8 cellular contexts compared by ENCODE assay signal in genomic region chrX:23667239-23668177, GRCh38. TPM values are rescaled to one million over a fixed set of nuclear protein-coding genes. Genes with fewer than 3 reads are reported as not detected.
DNase-seq lines count a peak whose midpoint lies in the region; ATAC-seq lines count a peak whose summit lies in the region.

Gene PRDX4, plus strand, starts transcription at chrX:23667493. Its CDS starts 78 bp downstream, at chrX:23667571.

- DNase-seq in DMS79 treated with DMSO at 0.1 percent for 48 hours (lab: John Stamatoyannopoulos, UW) = peak; percentile 5
- peak; percentile 93 for DNase-seq in RPMI8226
- peak; percentile 85 for DNase-seq in fibroblast of peridontal ligament (ENCODE audit: extremely low read depth)
- DNase-seq in natural killer cell treated with Interleukin-12 subunit alpha and Interleukin-12 subunit beta and Interleukin-15 and Interleukin-18, amount 100 ng/mL, for 72 hours (ENCODE audit: low spot score) = peak; percentile 91
- DNase-seq in stimulated activated naive CD4-positive, alpha-beta T cell treated with Interleukin-2 at 50 U/mL for 16 hours (lab: John Stamatoyannopoulos, UW) = peak; percentile 69

- peaks cover 33% of the 10 kb centered on the region for H3K36me3 Mint-ChIP-seq in activated T-helper 17 cell treated with anti-CD3 and anti-CD28 coated beads, Interleukin-2, amount 50 U/mL, for 72 hours (ENCODE audit: low read depth)
- H3K36me3 Mint-ChIP-seq in natural killer cell treated with Interleukin-12 subunit alpha and Interleukin-12 subunit beta and Interleukin-15 and Interleukin-18, amount 100 ng/mL, for 72 hours = no peaks in the 10 kb centered on the region

- peak within 1 kb of the TSS; percentile 73 for H3K27ac ChIP-seq in KOPT-K1 (ENCODE audit: low read depth, low read length, poor library complexity, severe bottlenecking)

- no peaks in the 10 kb centered on the region for H3K9me3 ChIP-seq in KOPT-K1 (ENCODE audit: insufficient read depth, low read length, poor library complexity, severe bottlenecking)

- H3K9me3 Mint-ChIP-seq in activated T-helper 17 cell treated with anti-CD3 and anti-CD28 coated beads, Interleukin-2, amount 50 U/mL, for 72 hours = no peaks in the 10 kb centered on the region
- no peaks in the 10 kb centered on the region for H3K9me3 Mint-ChIP-seq in natural killer cell treated with Interleukin-12 subunit alpha and Interleukin-12 subunit beta and Interleukin-15 and Interleukin-18, amount 100 ng/mL, for 72 hours

- peaks cover 9% of the 10 kb centered on the region for H3K4me1 Mint-ChIP-seq in activated T-helper 17 cell treated with anti-CD3 and anti-CD28 coated beads, Interleukin-2, amount 50 U/mL, for 72 hours
- peaks cover 17 to 19% of the 10 kb centered on the region in 2 donors for H3K4me1 Mint-ChIP-seq in natural killer cell treated with Interleukin-12 subunit alpha and Interleukin-12 subunit beta and Interleukin-15 and Interleukin-18, amount 100 ng/mL, for 72 hours (ENCODE audit: low read depth in 2 of 2)

- H3K36me3 ChIP-seq in KOPT-K1 (ENCODE audit: insufficient read depth, low read length) = peaks cover 19% of the 10 kb centered on the region

- peak within 1 kb of the TSS; percentile 90 for H3K27ac Mint-ChIP-seq in activated T-helper 17 cell treated with anti-CD3 and anti-CD28 coated beads, Interleukin-2, amount 50 U/mL, for 72 hours
- H3K27ac Mint-ChIP-seq in natural killer cell treated with Interleukin-12 subunit alpha and Interleukin-12 subunit beta and Interleukin-15 and Interleukin-18, amount 100 ng/mL, for 72 hours = peak within 1 kb of the TSS; percentile 76 to 82

- no peaks in the 10 kb centered on the region for H3K27me3 Mint-ChIP-seq in activated T-helper 17 cell treated with anti-CD3 and anti-CD28 coated beads, Interleukin-2, amount 50 U/mL, for 72 hours
- no peaks in the 10 kb centered on the region for H3K27me3 Mint-ChIP-seq in natural killer cell treated with Interleukin-12 subunit alpha and Interleukin-12 subunit beta and Interleukin-15 and Interleukin-18, amount 100 ng/mL, for 72 hours

- H3K4me3 Mint-ChIP-seq in activated T-helper 17 cell treated with anti-CD3 and anti-CD28 coated beads, Interleukin-2, amount 50 U/mL, for 72 hours = peak within 1 kb of the TSS; percentile 87
- H3K4me3 Mint-ChIP-seq in natural killer cell treated with Interleukin-12 subunit alpha and Interleukin-12 subunit beta and Interleukin-15 and Interleukin-18, amount 100 ng/mL, for 72 hours = peak within 1 kb of the TSS; percentile 84

- peak; percentile 51 for ATAC-seq in GM21786 (IDR thresholded peaks at IDR 0.05; ENCODE audit: unreplicated experiment)
- peak; percentile 69 for ATAC-seq in activated T-helper 17 cell treated with anti-CD3 and anti-CD28 coated beads, Interleukin-2, amount 50 U/mL, for 72 hours (replicated peaks)
- ATAC-seq in natural killer cell treated with Interleukin-12 subunit alpha and Interleukin-12 subunit beta and Interleukin-15 and Interleukin-18, amount 100 ng/mL, for 72 hours = peak; percentile 96 to 97

RNA-seq across cellular contexts. Expression of gene PRDX4, which starts in this region (rescaled TPM):
- total RNA-seq in activated T-helper 17 cell treated with anti-CD3 and anti-CD28 coated beads, Interleukin-2, amount 50 U/mL, for 72 hours = 10 to 100 TPM; 48.4 to 81.1 TPM
- total RNA-seq in natural killer cell treated with Interleukin-12 subunit alpha and Interleukin-12 subunit beta and Interleukin-15 and Interleukin-18, amount 100 ng/mL, for 72 hours = 10 to 100 TPM; 62.2 to 71.2 TPM

Comparison
In these comparisons a context has a peak if more than half of its experiments do, and no peak if none do; other contexts are left out.
1. Peak in every context shown above with its lines: DNase-seq, ATAC-seq and H3K27ac ChIP-seq.
2. DNase-seq: peak in every context shown above with its lines; median percentile 93 in RPMI8226; 91 in natural killer cell treated with Interleukin-12 subunit alpha and Interleukin-12 subunit beta and Interleukin-15 and Interleukin-18, amount 100 ng/mL, for 72 hours; 85 in fibroblast of peridontal ligament; 69 in stimulated activated naive CD4-positive, alpha-beta T cell treated with Interleukin-2 at 50 U/mL for 16 hours; 5 in DMS79 treated with DMSO at 0.1 percent for 48 hours.